Comparison of ENCODE assay signal across 2 cellular contexts in the genomic region with DNA sequence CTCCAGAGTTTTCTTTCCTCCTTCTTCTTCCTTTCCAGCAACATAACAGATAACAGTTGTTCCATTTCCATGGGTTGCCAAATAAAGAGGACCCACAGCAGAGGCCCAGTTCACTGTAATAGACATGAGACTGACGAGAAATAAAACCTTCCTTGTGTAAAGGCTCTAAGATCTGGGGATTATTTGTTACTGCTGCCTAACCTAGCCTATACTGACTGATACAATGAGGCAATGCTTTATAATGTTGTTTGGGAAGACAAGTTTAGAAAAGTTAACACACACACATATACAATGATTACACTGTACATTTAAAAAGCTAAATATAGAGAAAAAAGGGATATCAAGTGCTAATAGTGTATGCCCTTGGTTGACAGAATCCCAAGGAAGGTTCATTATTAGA.
TF ChIP-seq lines count a peak whose summit lies in the region.

No MANE protein-coding gene starts in this region.

TF ChIP-seq in HepG2, 621 proteins besides CTCF, POLR2A, EP300 and RAD21:
- TF ChIP-seq RBAK (CRISPR knock-in tag; IDR thresholded peaks at IDR 0.05) (0 out of 2 replicates have a peak, but pooled peaks have one; percentile 24), ZNF12 (CRISPR knock-in tag; IDR thresholded peaks at IDR 0.05) (peak; percentile 96), NR2F2 (IDR thresholded peaks at IDR 0.05; ENCODE audit: borderline replicate concordance, low read depth) (no peak)

TF ChIP-seq in GM23338, 12 proteins besides CTCF, POLR2A, EP300 and RAD21:
- TF ChIP-seq POLR2AphosphoS5 (IDR thresholded peaks at IDR 0.05; ENCODE audit: low read depth), result no peak
- TF ChIP-seq EZH2 (IDR thresholded peaks at IDR 0.05; ENCODE audit: low read depth, unreplicated experiment), result no peak
- TF ChIP-seq JUNB (IDR thresholded peaks at IDR 0.05; ENCODE audit: unreplicated experiment), result no peak
- no peak for TF ChIP-seq NANOG (IDR thresholded peaks at IDR 0.05; ENCODE audit: borderline replicate concordance)
- no peak for TF ChIP-seq STAT1 (IDR thresholded peaks at IDR 0.05; ENCODE audit: unreplicated experiment)
- no peak for TF ChIP-seq ZNF331 (CRISPR knock-in tag; IDR thresholded peaks at IDR 0.05; ENCODE audit: low read depth)
- TF ChIP-seq REST (IDR thresholded peaks at IDR 0.05; ENCODE audit: unreplicated experiment), result no peak
- TF ChIP-seq EZH2phosphoT487 (IDR thresholded peaks at IDR 0.05; ENCODE audit: unreplicated experiment), result no peak
- TF ChIP-seq ZNF462 (CRISPR knock-in tag; IDR thresholded peaks at IDR 0.05), result no peak
- TF ChIP-seq ZNF114 (CRISPR knock-in tag; IDR thresholded peaks at IDR 0.05), result no peak
- TF ChIP-seq CREB1 (CRISPR knock-in tag; IDR thresholded peaks at IDR 0.05; ENCODE audit: low read depth), result no peak
- no peak for TF ChIP-seq ETS1 (IDR thresholded peaks at IDR 0.05)
